ENCODE assay signal across 1 cellular context in genomic region chr6:2858678-2859324, GRCh38.
TF ChIP-seq lines count a peak whose summit lies in the region.

No MANE protein-coding gene starts in this region.

TF ChIP-seq in K562, 482 proteins besides CTCF, POLR2A, EP300 and RAD21 (continued from another document and continues in another):
- TF ChIP-seq, protein P1, sequence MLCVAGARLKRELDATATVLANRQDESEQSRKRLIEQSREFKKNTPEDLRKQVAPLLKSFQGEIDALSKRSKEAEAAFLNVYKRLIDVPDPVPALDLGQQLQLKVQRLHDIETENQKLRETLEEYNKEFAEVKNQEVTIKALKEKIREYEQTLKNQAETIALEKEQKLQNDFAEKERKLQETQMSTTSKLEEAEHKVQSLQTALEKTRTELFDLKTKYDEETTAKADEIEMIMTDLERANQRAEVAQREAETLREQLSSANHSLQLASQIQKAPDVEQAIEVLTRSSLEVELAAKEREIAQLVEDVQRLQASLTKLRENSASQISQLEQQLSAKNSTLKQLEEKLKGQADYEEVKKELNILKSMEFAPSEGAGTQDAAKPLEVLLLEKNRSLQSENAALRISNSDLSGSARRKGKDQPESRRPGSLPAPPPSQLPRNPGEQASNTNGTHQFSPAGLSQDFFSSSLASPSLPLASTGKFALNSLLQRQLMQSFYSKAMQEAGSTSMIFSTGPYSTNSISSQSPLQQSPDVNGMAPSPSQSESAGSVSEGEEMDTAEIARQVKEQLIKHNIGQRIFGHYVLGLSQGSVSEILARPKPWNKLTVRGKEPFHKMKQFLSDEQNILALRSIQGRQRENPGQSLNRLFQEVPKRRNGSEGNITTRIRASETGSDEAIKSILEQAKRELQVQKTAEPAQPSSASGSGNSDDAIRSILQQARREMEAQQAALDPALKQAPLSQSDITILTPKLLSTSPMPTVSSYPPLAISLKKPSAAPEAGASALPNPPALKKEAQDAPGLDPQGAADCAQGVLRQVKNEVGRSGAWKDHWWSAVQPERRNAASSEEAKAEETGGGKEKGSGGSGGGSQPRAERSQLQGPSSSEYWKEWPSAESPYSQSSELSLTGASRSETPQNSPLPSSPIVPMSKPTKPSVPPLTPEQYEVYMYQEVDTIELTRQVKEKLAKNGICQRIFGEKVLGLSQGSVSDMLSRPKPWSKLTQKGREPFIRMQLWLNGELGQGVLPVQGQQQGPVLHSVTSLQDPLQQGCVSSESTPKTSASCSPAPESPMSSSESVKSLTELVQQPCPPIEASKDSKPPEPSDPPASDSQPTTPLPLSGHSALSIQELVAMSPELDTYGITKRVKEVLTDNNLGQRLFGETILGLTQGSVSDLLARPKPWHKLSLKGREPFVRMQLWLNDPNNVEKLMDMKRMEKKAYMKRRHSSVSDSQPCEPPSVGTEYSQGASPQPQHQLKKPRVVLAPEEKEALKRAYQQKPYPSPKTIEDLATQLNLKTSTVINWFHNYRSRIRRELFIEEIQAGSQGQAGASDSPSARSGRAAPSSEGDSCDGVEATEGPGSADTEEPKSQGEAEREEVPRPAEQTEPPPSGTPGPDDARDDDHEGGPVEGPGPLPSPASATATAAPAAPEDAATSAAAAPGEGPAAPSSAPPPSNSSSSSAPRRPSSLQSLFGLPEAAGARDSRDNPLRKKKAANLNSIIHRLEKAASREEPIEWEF (CRISPR knock-in tag; IDR thresholded peaks at IDR 0.05): no peak; the same call in 1 of the 2 replicates
- no peak for TF ChIP-seq SIN3B (IDR thresholded peaks at IDR 0.05; ENCODE audit: low read depth)
- TF ChIP-seq, protein P2, sequence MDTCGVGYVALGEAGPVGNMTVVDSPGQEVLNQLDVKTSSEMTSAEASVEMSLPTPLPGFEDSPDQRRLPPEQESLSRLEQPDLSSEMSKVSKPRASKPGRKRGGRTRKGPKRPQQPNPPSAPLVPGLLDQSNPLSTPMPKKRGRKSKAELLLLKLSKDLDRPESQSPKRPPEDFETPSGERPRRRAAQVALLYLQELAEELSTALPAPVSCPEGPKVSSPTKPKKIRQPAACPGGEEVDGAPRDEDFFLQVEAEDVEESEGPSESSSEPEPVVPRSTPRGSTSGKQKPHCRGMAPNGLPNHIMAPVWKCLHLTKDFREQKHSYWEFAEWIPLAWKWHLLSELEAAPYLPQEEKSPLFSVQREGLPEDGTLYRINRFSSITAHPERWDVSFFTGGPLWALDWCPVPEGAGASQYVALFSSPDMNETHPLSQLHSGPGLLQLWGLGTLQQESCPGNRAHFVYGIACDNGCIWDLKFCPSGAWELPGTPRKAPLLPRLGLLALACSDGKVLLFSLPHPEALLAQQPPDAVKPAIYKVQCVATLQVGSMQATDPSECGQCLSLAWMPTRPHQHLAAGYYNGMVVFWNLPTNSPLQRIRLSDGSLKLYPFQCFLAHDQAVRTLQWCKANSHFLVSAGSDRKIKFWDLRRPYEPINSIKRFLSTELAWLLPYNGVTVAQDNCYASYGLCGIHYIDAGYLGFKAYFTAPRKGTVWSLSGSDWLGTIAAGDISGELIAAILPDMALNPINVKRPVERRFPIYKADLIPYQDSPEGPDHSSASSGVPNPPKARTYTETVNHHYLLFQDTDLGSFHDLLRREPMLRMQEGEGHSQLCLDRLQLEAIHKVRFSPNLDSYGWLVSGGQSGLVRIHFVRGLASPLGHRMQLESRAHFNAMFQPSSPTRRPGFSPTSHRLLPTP (IDR thresholded peaks at IDR 0.05; ENCODE audit: borderline replicate concordance, extremely low read depth, insufficient read length): no peak
- TF ChIP-seq RB1 (IDR thresholded peaks at IDR 0.05; ENCODE audit: low read depth): no peak
- no peak for TF ChIP-seq CSDE1 (IDR thresholded peaks at IDR 0.05)
- 0 out of 2 replicates have a peak, but pooled peaks have one; percentile 4 for TF ChIP-seq ELF4 (CRISPR knock-in tag; IDR thresholded peaks at IDR 0.05)
- TF ChIP-seq SRSF3 (IDR thresholded peaks at IDR 0.05; ENCODE audit: insufficient read depth, low read length): no peak
- no peak for TF ChIP-seq RBM17 (IDR thresholded peaks at IDR 0.05; ENCODE audit: borderline replicate concordance, low read depth, low read length)
- TF ChIP-seq ZBTB17 (CRISPR knock-in tag; IDR thresholded peaks at IDR 0.05): peak; percentile 58; the same call in 1 of the 2 replicates
- no peak for TF ChIP-seq GABPB2 (CRISPR knock-in tag; conservative IDR thresholded peaks at IDR 0.05)
- TF ChIP-seq CBFA2T2 (conservative IDR thresholded peaks at IDR 0.05): no peak
- TF ChIP-seq RFX5 (IDR thresholded peaks at IDR 0.05; ENCODE audit: low read depth, low read length): no peak
- no peak for TF ChIP-seq PHF20 (IDR thresholded peaks at IDR 0.05; ENCODE audit: partially characterized antibody)
- TF ChIP-seq, protein P3, sequence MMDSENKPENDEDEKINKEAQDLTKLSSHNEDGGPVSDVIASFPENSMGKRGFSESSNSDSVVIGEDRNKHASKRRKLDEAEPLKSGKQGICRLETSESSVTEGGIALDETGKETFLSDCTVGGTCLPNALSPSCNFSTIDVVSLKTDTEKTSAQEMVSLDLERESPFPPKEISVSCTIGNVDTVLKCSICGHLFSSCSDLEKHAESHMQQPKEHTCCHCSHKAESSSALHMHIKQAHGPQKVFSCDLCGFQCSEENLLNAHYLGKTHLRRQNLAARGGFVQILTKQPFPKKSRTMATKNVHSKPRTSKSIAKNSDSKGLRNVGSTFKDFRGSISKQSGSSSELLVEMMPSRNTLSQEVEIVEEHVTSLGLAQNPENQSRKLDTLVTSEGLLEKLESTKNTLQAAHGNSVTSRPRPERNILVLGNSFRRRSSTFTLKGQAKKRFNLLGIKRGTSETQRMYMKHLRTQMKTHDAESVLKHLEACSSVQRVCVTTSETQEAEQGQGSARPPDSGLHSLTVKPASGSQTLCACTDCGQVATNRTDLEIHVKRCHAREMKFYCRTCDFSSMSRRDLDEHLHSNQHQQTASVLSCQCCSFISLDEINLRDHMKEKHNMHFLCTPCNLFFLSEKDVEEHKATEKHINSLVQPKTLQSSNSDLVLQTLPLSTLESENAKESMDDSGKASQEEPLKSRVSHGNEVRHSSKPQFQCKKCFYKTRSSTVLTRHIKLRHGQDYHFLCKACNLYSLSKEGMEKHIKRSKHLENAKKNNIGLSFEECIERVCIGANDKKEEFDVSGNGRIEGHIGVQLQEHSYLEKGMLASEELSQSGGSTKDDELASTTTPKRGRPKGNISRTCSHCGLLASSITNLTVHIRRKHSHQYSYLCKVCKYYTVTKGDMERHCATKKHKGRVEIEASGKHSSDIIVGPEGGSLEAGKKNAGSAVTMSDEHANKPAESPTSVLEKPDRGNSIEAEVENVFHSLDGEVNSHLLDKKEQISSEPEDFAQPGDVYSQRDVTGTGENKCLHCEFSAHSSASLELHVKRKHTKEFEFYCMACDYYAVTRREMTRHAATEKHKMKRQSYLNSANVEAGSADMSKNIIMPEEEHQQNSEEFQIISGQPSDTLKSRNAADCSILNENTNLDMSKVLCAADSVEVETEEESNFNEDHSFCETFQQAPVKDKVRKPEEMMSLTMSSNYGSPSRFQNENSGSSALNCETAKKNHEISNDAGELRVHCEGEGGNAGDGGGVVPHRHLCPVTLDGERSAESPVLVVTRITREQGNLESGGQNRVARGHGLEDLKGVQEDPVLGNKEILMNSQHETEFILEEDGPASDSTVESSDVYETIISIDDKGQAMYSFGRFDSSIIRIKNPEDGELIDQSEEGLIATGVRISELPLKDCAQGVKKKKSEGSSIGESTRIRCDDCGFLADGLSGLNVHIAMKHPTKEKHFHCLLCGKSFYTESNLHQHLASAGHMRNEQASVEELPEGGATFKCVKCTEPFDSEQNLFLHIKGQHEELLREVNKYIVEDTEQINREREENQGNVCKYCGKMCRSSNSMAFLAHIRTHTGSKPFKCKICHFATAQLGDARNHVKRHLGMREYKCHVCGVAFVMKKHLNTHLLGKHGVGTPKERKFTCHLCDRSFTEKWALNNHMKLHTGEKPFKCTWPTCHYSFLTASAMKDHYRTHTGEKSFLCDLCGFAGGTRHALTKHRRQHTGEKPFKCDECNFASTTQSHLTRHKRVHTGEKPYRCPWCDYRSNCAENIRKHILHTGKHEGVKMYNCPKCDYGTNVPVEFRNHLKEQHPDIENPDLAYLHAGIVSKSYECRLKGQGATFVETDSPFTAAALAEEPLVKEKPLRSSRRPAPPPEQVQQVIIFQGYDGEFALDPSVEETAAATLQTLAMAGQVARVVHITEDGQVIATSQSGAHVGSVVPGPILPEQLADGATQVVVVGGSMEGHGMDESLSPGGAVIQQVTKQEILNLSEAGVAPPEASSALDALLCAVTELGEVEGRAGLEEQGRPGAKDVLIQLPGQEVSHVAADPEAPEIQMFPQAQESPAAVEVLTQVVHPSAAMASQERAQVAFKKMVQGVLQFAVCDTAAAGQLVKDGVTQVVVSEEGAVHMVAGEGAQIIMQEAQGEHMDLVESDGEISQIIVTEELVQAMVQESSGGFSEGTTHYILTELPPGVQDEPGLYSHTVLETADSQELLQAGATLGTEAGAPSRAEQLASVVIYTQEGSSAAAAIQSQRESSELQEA (IDR thresholded peaks at IDR 0.05; ENCODE audit: low read depth): no peak
- TF ChIP-seq ZNF445 (CRISPR knock-in tag; IDR thresholded peaks at IDR 0.05; ENCODE audit: low read depth): 0 out of 2 replicates have a peak, but pooled peaks have one; percentile 10
- TF ChIP-seq ZNF311 (CRISPR knock-in tag; IDR thresholded peaks at IDR 0.05): 0 out of 2 replicates have a peak, but pooled peaks have one; percentile 41
- TF ChIP-seq GTF2A2 (tag; IDR thresholded peaks at IDR 0.05): no peak
- TF ChIP-seq TGIF2 (CRISPR knock-in tag; IDR thresholded peaks at IDR 0.05): no peak
- no peak for TF ChIP-seq CHD7 (IDR thresholded peaks at IDR 0.05; ENCODE audit: low read depth, low read length)
- TF ChIP-seq HSF4 (CRISPR knock-in tag; IDR thresholded peaks at IDR 0.05; ENCODE audit: borderline replicate concordance): no peak; the same call in 1 of the 2 replicates
- no peak for TF ChIP-seq CGGBP1 (CRISPR knock-in tag; IDR thresholded peaks at IDR 0.05)
- TF ChIP-seq RFX1 (IDR thresholded peaks at IDR 0.05): no peak
- TF ChIP-seq MYC (IDR thresholded peaks at IDR 0.05; ENCODE audit: low read depth, low read length): no peak
- TF ChIP-seq MYC (CRISPR knock-in tag; IDR thresholded peaks at IDR 0.05; ENCODE audit: borderline replicate concordance, low read depth): no peak
- TF ChIP-seq ZNF23 (CRISPR knock-in tag; IDR thresholded peaks at IDR 0.05): no peak
- TF ChIP-seq COPS2 (conservative IDR thresholded peaks at IDR 0.05): no peak
